ENCODE assay signal across 35 cellular contexts in the genomic region with DNA sequence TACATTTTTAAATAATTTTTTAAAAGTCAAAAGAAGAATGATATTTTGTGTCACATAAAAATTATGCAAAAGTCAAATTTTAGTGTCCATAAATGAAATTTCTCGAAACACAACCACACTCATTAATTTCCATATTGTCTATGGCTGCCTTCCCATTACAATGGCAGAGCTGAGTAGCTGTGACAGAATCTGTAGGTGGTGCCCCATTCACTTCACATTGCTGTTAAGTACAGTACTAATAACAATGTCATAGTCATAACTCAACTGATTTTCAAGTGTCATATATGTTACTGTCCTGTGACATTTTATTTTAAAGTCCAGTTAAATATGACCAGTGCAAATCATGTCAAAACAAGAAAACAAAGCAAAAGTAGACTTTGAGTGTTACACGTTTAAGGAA.
"Had no signal": no experiment of that assay in that cellular context is flagged by ENCODE, and none has a peak within 500 bp of the region (broad histone marks: within the 10 kb centered on the region; RNA-seq: fewer than 3 reads in every experiment).

No MANE protein-coding gene starts in this region.

- H3K4me3 ChIP-seq: MG63 had no signal

- H3K36me3 ChIP-seq: MG63 had no signal

- DNase-seq: Kasumi-1, MG63, MM.1S, MV-4-11, NCI-H1048, NCI-H1092, NCI-H1092 treated with DMSO at 0.1 percent for 48 hours, NCI-H1105, NCI-H1105 treated with DMSO at 0.1 percent for 48 hours, NCI-H1417, NCI-H1417 treated with DMSO at 0.1 percent for 48 hours, NCI-H1436, NCI-H1436 treated with DMSO at 0.1 percent for 48 hours, NCI-H146, NCI-H1694, NCI-H1694 treated with DMSO at 0.1 percent for 48 hours, NCI-H187, NCI-H187 treated with DMSO at 0.1 percent for 48 hours, NCI-H1930, NCI-H2029, NCI-H2029 treated with DMSO at 0.1 percent for 48 hours, NCI-H2081, NCI-H2081 treated with DMSO at 0.1 percent for 48 hours, NCI-H2107, NCI-H2171, NCI-H2171 treated with DMSO at 0.1 percent for 48 hours, NCI-H2227 treated with DMSO at 0.1 percent for 48 hours, NCI-H226, NCI-H345, NCI-H446, NCI-H446 treated with DMSO at 0.1 percent for 48 hours, NCI-H510A, NCI-H510A treated with DMSO at 0.1 percent for 48 hours, NCI-H524, NCI-H524 treated with DMSO at 0.1 percent for 48 hours had no signal

- H3K27me3 ChIP-seq: MG63 had no signal
